ENCODE assay signal across 1 cellular context in genomic region chr5:41973887-41974286, GRCh38.
TF ChIP-seq lines count a peak whose summit lies in the region.

No MANE protein-coding gene starts in this region.

TF ChIP-seq in K562, 482 proteins besides CTCF, POLR2A, EP300 and RAD21:
- TF ChIP-seq CEBPG (CRISPR knock-in tag; IDR thresholded peaks at IDR 0.05) (no peak), CEBPG (tag; conservative IDR thresholded peaks at IDR 0.05 in 1 of 2, IDR thresholded peaks at IDR 0.05 in 1 of 2) (peak in 1 of 2 experiments; percentile 57; a peak in 1 of 4 replicates), SOX6 (IDR thresholded peaks at IDR 0.05) (peak; percentile 93), ZBTB2 (IDR thresholded peaks at IDR 0.05) (no peak), ARID1B (IDR thresholded peaks at IDR 0.05) (peak; percentile 25; the same call in 1 of the 2 replicates), HBP1 (CRISPR knock-in tag; IDR thresholded peaks at IDR 0.05) (no peak), ATF3 (IDR thresholded peaks at IDR 0.05) (peak; percentile 52), ATF3 (CRISPR knock-in tag; conservative IDR thresholded peaks at IDR 0.05) (no peak), TRIM24 (IDR thresholded peaks at IDR 0.05) (peak; percentile 56 to 83; a peak in 2 of 4 replicates), MCM5 (IDR thresholded peaks at IDR 0.05; ENCODE audit: low read depth) (no peak), ZBTB26 (CRISPR knock-in tag; IDR thresholded peaks at IDR 0.05) (no peak)
